ENCODE assay signal across 12 cellular contexts in genomic region chr1:1806890-1807289, GRCh38. TPM values are rescaled to one million over a fixed set of nuclear protein-coding genes. Genes with fewer than 3 reads are reported as not detected.
DNase-seq lines count a peak whose midpoint lies in the region; ATAC-seq and TF ChIP-seq lines count a peak whose summit lies in the region.
"Had no signal": no experiment of that assay in that cellular context is flagged by ENCODE, and none has a peak within 500 bp of the region (broad histone marks: within the 10 kb centered on the region; RNA-seq: fewer than 3 reads in every experiment).

No MANE protein-coding gene starts in this region.

- H3K27me3 Mint-ChIP-seq in central memory CD8-positive, alpha-beta T cell, result no peaks in the 10 kb centered on the region
- H3K27me3 Mint-ChIP-seq: CD4-positive, CD25-positive, alpha-beta regulatory T cell had no signal

- H3K27me3 ChIP-seq in GM23248 (replicated peaks; ENCODE audit: insufficient read depth) (no peaks in the 10 kb centered on the region), neutrophil (no peaks in the 10 kb centered on the region), PC-3 (ENCODE audit: low read length) (no peaks in the 10 kb centered on the region)

- POLR2A ChIA-PET in PC-3 (lab: Charles Lee; ENCODE audit: unreplicated experiment), result no interaction called here

- CTCF ChIA-PET in PC-3 (lab: Charles Lee), result no interaction called here

- peak; percentile 42 for DNase-seq in AG08395 (ENCODE audit: low spot score)
- DNase-seq in GM23248, result peak; percentile 78
- DNase-seq in central memory CD8-positive, alpha-beta T cell (ENCODE audit: low spot score in 2 of 2), result no peak
- no peak for DNase-seq in left lobe of liver (ENCODE audit: low spot score)
- no peak for DNase-seq in PC-3
- no peak for DNase-seq in T-helper 2 cell
- DNase-seq: activated CD4-positive, CD25-positive, alpha-beta regulatory T cell treated with anti-CD3 and anti-CD28 coated beads, Interleukin-2, amount 50 U/mL, for 72 hours; CD4-positive, CD25-positive, alpha-beta regulatory T cell; NCI-H1092 had no signal

- H3K4me2 ChIP-seq in GM23248 (ENCODE audit: unreplicated experiment), result peak overlapping the region; percentile 11
- no peak overlapping the region for H3K4me2 ChIP-seq in PC-3 (ENCODE audit: low read length)

- H3K79me2 ChIP-seq in GM23248 (ENCODE audit: insufficient read depth), result peaks cover 100% of the 10 kb centered on the region
- peaks cover 3% of the 10 kb centered on the region; the same call in 1 of the 2 replicates for H3K79me2 ChIP-seq in PC-3 (ENCODE audit: low read length)

- no peak for TF ChIP-seq CTCF in neutrophil (IDR thresholded peaks at IDR 0.05)
- no peak for TF ChIP-seq CTCF in PC-3 (conservative IDR thresholded peaks at IDR 0.05; ENCODE audit: low read depth, low read length)

- H3K4me1 ChIP-seq in GM23248 (ENCODE audit: insufficient read depth), result peaks cover 8% of the 10 kb centered on the region
- no peaks in the 10 kb centered on the region for H3K4me1 ChIP-seq in neutrophil (ENCODE audit: control insufficient read depth in 1 of 2, insufficient read depth in 1 of 2, low read depth in 1 of 2, low read length in 1 of 2)
- no peaks in the 10 kb centered on the region for H3K4me1 ChIP-seq in PC-3 (ENCODE audit: insufficient read depth, low read length)

- no peaks in the 10 kb centered on the region for H3K9me3 Mint-ChIP-seq in central memory CD8-positive, alpha-beta T cell
- H3K9me3 Mint-ChIP-seq: CD4-positive, CD25-positive, alpha-beta regulatory T cell had no signal

- intact Hi-C loops in PC-3 (cut with micrococcal nuclease), result no loop called here

- H3K36me3 ChIP-seq in GM23248 (ENCODE audit: low read depth) (peaks cover 36% of the 10 kb centered on the region), neutrophil (peaks cover 59% of the 10 kb centered on the region), PC-3 (ENCODE audit: low read depth, low read length) (peaks cover 51% of the 10 kb centered on the region)

- peaks cover 2% of the 10 kb centered on the region for H3K4me1 Mint-ChIP-seq in central memory CD8-positive, alpha-beta T cell

- in situ Hi-C loops in GM23248 (cut with MboI), result loop anchor here (10.0 kb wide), 1 partner anchor 98 kb away; no protein-coding TSS in a partner anchor

- H3K9me2 ChIP-seq in GM23248 (ENCODE audit: insufficient read depth) (no peaks in the 10 kb centered on the region), PC-3 (replicated peaks; ENCODE audit: low read length) (no peaks in the 10 kb centered on the region)

- H3K36me3 Mint-ChIP-seq in central memory CD8-positive, alpha-beta T cell (ENCODE audit: insufficient read depth), result peaks cover 56% of the 10 kb centered on the region

- ATAC-seq in central memory CD8-positive, alpha-beta T cell (replicated peaks; ENCODE audit: extremely low read depth, poor library complexity, severe bottlenecking), result no peak
- ATAC-seq in left lobe of liver (no peak), PC-3 (no peak), HG02759 (IDR thresholded peaks at IDR 0.05; ENCODE audit: unreplicated experiment) (no peak)
- ATAC-seq: HepG2 had no signal

- H3K9ac ChIP-seq in GM23248, result peak overlapping the region; percentile 41; the same call in 1 of the 2 replicates
- no peak overlapping the region for H3K9ac ChIP-seq in PC-3 (ENCODE audit: low read length)

- peak overlapping the region; percentile 76 for H3K27ac ChIP-seq in GM23248
- H3K27ac ChIP-seq in neutrophil, result peak overlapping the region; percentile 55
- no peak overlapping the region for H3K27ac ChIP-seq in PC-3 (ENCODE audit: low read length)

- H3F3A ChIP-seq in GM23248 (ENCODE audit: insufficient read depth) (peaks cover 38% of the 10 kb centered on the region), PC-3 (ENCODE audit: low read length, unreplicated experiment) (peaks cover 4% of the 10 kb centered on the region)

- H4K20me1 ChIP-seq in GM23248 (ENCODE audit: insufficient read depth) (no peaks in the 10 kb centered on the region), PC-3 (ENCODE audit: low read length) (no peaks in the 10 kb centered on the region)

- no peak overlapping the region for H3K4me3 ChIP-seq in GM23248
- no peak overlapping the region for H3K4me3 ChIP-seq in neutrophil (ENCODE audit: low read depth in 1 of 2, low read length in 1 of 2)
- no peak overlapping the region for H3K4me3 ChIP-seq in PC-3 (ENCODE audit: low read length)

- WGBS in GM23248 (ENCODE audit: low coverage in 1 of 2, low lambda C conversion rate in 2 of 2, missing lambda C conversion rate in 2 of 2), 2 experiments, result 71 to 79% methylated on average over 2 of the region's 2 CpGs

- H3K9me3 ChIP-seq in GM23248 (ENCODE audit: low read depth) (no peaks in the 10 kb centered on the region), neutrophil (no peaks in the 10 kb centered on the region), PC-3 (ENCODE audit: low read length) (no peaks in the 10 kb centered on the region)

- H2AFZ ChIP-seq in GM23248, result no peak overlapping the region
- H2AFZ ChIP-seq in PC-3 (ENCODE audit: low read length), result no peak overlapping the region

- peak overlapping the region; percentile 41 for H3K27ac Mint-ChIP-seq in central memory CD8-positive, alpha-beta T cell (ENCODE audit: low read depth)

- no peak overlapping the region for H3K4me3 Mint-ChIP-seq in central memory CD8-positive, alpha-beta T cell
- H3K4me3 Mint-ChIP-seq: CD4-positive, CD25-positive, alpha-beta regulatory T cell had no signal

- BruUV-seq in PC-3 (replicated peaks; lab: Mats Ljungman, UMichigan), result no TSS peak

RNA-seq across cellular contexts. Expression of gene NADK, which starts 28.6 kb away (rescaled TPM):
- 43.0 and 45.4 TPM in 2 replicates for total RNA-seq in GM23248 (2014; rRNA removed; shearing (Covaris generic))
- 43.1 and 43.9 TPM in 2 replicates for polyA plus RNA-seq in GM23248 (2016; fragmentation: Nextera tagmentation; extraction: Ambion mirVana)
- total RNA-seq in left lobe of liver (136 TPM), PC-3 (2014; rRNA removed) (130 and 165 TPM in 2 replicates)

Comparison
In these comparisons a context has a peak if more than half of its experiments do, and no peak if none do; other contexts are left out.
1. DNase-seq: peak in AG08395 (single experiment) and GM23248 (single experiment); none in central memory CD8-positive, alpha-beta T cell (0 of 2), left lobe of liver (single experiment), PC-3 (single experiment) and T-helper 2 cell (0 of 5).